Comparison of ENCODE assay signal across 2 cellular contexts in the genomic region with DNA sequence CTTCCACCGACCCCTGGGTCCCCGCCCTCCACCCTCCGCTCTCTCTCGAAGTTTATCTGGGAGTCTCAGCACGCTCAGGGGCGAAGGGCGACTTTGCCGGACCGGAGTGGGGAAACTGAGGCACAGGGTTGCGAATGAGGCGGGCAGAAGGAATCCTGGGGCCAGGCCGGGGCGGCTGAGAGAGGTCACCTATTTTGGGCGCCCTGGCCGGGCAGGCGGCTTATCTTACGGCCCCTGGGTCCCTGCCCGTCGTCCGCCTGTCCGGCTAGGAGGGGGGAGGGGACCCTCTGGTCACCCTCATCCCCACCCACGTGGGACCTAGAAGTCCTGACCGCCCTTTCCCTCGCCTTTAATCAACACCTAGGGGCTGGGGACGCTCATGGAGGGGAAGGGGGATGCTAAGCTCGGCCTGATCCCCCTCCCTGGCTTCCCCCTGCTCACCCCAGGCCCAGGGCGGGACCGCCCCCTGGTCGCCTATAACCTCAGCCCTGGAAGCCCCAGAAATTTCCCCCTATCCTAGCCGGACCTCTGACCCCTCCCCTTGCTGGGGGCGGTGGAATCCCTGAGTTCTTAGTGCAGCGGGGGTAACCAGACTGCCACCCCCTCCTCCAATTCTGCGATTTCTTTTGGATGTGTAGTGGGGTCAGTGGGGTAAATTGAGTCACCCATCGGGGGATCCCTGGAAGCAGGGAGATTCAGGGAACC.
TF ChIP-seq lines count a peak whose summit lies in the region.

No MANE protein-coding gene starts in this region.

TF ChIP-seq in HEK293, 187 proteins besides CTCF, POLR2A, EP300 and RAD21 (continues in another document):
- TF ChIP-seq ZBTB48 (tag by site-specific recombination; IDR thresholded peaks at IDR 0.05) (0 out of 2 replicates have a peak, but pooled peaks have one; percentile 50), ZNF621 (tag by site-specific recombination; IDR thresholded peaks at IDR 0.05) (no peak), PRDM1 (tag by site-specific recombination; IDR thresholded peaks at IDR 0.05) (no peak), ZBTB1 (tag by site-specific recombination; IDR thresholded peaks at IDR 0.05) (no peak), ZNF658 (tag by site-specific recombination; IDR thresholded peaks at IDR 0.05) (no peak), HOXA7 (CRISPR knock-in tag; IDR thresholded peaks at IDR 0.05; ENCODE audit: borderline replicate concordance) (no peak), ZNF776 (tag by site-specific recombination; IDR thresholded peaks at IDR 0.05; ENCODE audit: borderline replicate concordance) (no peak), ZBTB8A (tag by site-specific recombination; IDR thresholded peaks at IDR 0.05) (peak; percentile 38), SP7 (tag by site-specific recombination; IDR thresholded peaks at IDR 0.05) (no peak), ZNF571 (tag by site-specific recombination; IDR thresholded peaks at IDR 0.05) (no peak), ZNF214 (tag by site-specific recombination; IDR thresholded peaks at IDR 0.05; ENCODE audit: borderline replicate concordance) (no peak), KLF8 (tag by site-specific recombination; IDR thresholded peaks at IDR 0.05) (0 out of 2 replicates have a peak, but pooled peaks have one; percentile 27), KLF16 (tag by site-specific recombination; IDR thresholded peaks at IDR 0.05) (no peak), ZNF335 (tag by site-specific recombination; conservative IDR thresholded peaks at IDR 0.05) (peak; percentile 58), ZEB2 (tag by site-specific recombination; IDR thresholded peaks at IDR 0.05) (no peak), ZNF654 (tag by site-specific recombination; IDR thresholded peaks at IDR 0.05; ENCODE audit: low read depth) (no peak), ZXDB (tag by site-specific recombination; IDR thresholded peaks at IDR 0.05) (peak; percentile 32; the same call in 1 of the 2 replicates), MYNN (tag by site-specific recombination; IDR thresholded peaks at IDR 0.05; ENCODE audit: borderline replicate concordance) (no peak), ZNF521 (tag by site-specific recombination; IDR thresholded peaks at IDR 0.05) (no peak), ZNF560 (tag by site-specific recombination; IDR thresholded peaks at IDR 0.05; ENCODE audit: borderline replicate concordance) (no peak), ZNF677 (tag by site-specific recombination; IDR thresholded peaks at IDR 0.05) (no peak), ZNF624 (tag by site-specific recombination; IDR thresholded peaks at IDR 0.05) (no peak), ZNF561 (tag by site-specific recombination; IDR thresholded peaks at IDR 0.05; ENCODE audit: borderline replicate concordance) (no peak), ZNF174 (tag by site-specific recombination; IDR thresholded peaks at IDR 0.05) (no peak)
- TF ChIP-seq, protein P1, sequence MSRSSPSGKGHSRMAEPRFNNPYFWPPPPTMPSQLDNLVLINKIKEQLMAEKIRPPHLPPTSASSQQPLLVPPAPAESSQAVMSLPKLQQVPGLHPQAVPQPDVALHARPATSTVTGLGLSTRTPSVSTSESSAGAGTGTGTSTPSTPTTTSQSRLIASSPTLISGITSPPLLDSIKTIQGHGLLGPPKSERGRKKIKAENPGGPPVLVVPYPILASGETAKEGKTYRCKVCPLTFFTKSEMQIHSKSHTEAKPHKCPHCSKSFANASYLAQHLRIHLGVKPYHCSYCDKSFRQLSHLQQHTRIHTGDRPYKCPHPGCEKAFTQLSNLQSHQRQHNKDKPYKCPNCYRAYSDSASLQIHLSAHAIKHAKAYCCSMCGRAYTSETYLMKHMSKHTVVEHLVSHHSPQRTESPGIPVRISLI (tag by site-specific recombination; IDR thresholded peaks at IDR 0.05): no peak
- TF ChIP-seq, protein P2, sequence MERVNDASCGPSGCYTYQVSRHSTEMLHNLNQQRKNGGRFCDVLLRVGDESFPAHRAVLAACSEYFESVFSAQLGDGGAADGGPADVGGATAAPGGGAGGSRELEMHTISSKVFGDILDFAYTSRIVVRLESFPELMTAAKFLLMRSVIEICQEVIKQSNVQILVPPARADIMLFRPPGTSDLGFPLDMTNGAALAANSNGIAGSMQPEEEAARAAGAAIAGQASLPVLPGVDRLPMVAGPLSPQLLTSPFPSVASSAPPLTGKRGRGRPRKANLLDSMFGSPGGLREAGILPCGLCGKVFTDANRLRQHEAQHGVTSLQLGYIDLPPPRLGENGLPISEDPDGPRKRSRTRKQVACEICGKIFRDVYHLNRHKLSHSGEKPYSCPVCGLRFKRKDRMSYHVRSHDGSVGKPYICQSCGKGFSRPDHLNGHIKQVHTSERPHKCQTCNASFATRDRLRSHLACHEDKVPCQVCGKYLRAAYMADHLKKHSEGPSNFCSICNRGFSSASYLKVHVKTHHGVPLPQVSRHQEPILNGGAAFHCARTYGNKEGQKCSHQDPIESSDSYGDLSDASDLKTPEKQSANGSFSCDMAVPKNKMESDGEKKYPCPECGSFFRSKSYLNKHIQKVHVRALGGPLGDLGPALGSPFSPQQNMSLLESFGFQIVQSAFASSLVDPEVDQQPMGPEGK (tag by site-specific recombination; IDR thresholded peaks at IDR 0.05): 0 out of 2 replicates have a peak, but pooled peaks have one; percentile 29
- TF ChIP-seq, protein P3, sequence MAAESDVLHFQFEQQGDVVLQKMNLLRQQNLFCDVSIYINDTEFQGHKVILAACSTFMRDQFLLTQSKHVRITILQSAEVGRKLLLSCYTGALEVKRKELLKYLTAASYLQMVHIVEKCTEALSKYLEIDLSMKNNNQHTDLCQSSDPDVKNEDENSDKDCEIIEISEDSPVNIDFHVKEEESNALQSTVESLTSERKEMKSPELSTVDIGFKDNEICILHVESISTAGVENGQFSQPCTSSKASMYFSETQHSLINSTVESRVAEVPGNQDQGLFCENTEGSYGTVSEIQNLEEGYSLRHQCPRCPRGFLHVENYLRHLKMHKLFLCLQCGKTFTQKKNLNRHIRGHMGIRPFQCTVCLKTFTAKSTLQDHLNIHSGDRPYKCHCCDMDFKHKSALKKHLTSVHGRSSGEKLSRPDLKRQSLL (tag by site-specific recombination; IDR thresholded peaks at IDR 0.05): no peak
- TF ChIP-seq, protein P4, sequence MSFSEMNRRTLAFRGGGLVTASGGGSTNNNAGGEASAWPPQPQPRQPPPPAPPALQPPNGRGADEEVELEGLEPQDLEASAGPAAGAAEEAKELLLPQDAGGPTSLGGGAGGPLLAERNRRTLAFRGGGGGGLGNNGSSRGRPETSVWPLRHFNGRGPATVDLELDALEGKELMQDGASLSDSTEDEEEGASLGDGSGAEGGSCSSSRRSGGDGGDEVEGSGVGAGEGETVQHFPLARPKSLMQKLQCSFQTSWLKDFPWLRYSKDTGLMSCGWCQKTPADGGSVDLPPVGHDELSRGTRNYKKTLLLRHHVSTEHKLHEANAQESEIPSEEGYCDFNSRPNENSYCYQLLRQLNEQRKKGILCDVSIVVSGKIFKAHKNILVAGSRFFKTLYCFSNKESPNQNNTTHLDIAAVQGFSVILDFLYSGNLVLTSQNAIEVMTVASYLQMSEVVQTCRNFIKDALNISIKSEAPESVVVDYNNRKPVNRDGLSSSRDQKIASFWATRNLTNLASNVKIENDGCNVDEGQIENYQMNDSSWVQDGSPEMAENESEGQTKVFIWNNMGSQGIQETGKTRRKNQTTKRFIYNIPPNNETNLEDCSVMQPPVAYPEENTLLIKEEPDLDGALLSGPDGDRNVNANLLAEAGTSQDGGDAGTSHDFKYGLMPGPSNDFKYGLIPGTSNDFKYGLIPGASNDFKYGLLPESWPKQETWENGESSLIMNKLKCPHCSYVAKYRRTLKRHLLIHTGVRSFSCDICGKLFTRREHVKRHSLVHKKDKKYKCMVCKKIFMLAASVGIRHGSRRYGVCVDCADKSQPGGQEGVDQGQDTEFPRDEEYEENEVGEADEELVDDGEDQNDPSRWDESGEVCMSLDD (tag by site-specific recombination; IDR thresholded peaks at IDR 0.05): peak; percentile 16; the same call in 1 of the 2 replicates

TF ChIP-seq in HepG2, 621 proteins besides CTCF, POLR2A, EP300 and RAD21 (continues in another document):
- 0 out of 2 replicates have a peak, but pooled peaks have one; percentile 33 for TF ChIP-seq MTF2 (CRISPR knock-in tag; IDR thresholded peaks at IDR 0.05; ENCODE audit: borderline replicate concordance)
- TF ChIP-seq, protein P5, sequence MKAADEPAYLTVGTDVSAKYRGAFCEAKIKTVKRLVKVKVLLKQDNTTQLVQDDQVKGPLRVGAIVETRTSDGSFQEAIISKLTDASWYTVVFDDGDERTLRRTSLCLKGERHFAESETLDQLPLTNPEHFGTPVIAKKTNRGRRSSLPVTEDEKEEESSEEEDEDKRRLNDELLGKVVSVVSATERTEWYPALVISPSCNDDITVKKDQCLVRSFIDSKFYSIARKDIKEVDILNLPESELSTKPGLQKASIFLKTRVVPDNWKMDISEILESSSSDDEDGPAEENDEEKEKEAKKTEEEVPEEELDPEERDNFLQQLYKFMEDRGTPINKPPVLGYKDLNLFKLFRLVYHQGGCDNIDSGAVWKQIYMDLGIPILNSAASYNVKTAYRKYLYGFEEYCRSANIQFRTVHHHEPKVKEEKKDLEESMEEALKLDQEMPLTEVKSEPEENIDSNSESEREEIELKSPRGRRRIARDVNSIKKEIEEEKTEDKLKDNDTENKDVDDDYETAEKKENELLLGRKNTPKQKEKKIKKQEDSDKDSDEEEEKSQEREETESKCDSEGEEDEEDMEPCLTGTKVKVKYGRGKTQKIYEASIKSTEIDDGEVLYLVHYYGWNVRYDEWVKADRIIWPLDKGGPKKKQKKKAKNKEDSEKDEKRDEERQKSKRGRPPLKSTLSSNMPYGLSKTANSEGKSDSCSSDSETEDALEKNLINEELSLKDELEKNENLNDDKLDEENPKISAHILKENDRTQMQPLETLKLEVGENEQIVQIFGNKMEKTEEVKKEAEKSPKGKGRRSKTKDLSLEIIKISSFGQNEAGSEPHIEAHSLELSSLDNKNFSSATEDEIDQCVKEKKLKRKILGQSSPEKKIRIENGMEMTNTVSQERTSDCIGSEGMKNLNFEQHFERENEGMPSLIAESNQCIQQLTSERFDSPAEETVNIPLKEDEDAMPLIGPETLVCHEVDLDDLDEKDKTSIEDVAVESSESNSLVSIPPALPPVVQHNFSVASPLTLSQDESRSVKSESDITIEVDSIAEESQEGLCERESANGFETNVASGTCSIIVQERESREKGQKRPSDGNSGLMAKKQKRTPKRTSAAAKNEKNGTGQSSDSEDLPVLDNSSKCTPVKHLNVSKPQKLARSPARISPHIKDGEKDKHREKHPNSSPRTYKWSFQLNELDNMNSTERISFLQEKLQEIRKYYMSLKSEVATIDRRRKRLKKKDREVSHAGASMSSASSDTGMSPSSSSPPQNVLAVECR (CRISPR knock-in tag; IDR thresholded peaks at IDR 0.05; ENCODE audit: borderline replicate concordance): peak; percentile 4; the same call in 1 of the 2 replicates
- TF ChIP-seq ZNF558 (CRISPR knock-in tag; IDR thresholded peaks at IDR 0.05; ENCODE audit: borderline replicate concordance): no peak
- no peak for TF ChIP-seq ZNF354B (CRISPR knock-in tag; IDR thresholded peaks at IDR 0.05)
- TF ChIP-seq THYN1 (CRISPR knock-in tag; IDR thresholded peaks at IDR 0.05; ENCODE audit: borderline replicate concordance, low read depth): no peak
- TF ChIP-seq, protein P6, sequence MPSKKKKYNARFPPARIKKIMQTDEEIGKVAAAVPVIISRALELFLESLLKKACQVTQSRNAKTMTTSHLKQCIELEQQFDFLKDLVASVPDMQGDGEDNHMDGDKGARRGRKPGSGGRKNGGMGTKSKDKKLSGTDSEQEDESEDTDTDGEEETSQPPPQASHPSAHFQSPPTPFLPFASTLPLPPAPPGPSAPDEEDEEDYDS (CRISPR knock-in tag; IDR thresholded peaks at IDR 0.05): no peak
- TF ChIP-seq, protein P7, sequence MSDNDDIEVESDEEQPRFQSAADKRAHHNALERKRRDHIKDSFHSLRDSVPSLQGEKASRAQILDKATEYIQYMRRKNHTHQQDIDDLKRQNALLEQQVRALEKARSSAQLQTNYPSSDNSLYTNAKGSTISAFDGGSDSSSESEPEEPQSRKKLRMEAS (IDR thresholded peaks at IDR 0.05): peak; percentile 35; the same call in 1 of the 2 replicates
- TF ChIP-seq GTF2F1 (IDR thresholded peaks at IDR 0.05; ENCODE audit: low read length): no peak
- TF ChIP-seq PITX1 (CRISPR knock-in tag; IDR thresholded peaks at IDR 0.05): no peak
- no peak for TF ChIP-seq ARNT (IDR thresholded peaks at IDR 0.05)
- no peak for TF ChIP-seq GZF1 (CRISPR knock-in tag; IDR thresholded peaks at IDR 0.05)
- TF ChIP-seq, protein P8, sequence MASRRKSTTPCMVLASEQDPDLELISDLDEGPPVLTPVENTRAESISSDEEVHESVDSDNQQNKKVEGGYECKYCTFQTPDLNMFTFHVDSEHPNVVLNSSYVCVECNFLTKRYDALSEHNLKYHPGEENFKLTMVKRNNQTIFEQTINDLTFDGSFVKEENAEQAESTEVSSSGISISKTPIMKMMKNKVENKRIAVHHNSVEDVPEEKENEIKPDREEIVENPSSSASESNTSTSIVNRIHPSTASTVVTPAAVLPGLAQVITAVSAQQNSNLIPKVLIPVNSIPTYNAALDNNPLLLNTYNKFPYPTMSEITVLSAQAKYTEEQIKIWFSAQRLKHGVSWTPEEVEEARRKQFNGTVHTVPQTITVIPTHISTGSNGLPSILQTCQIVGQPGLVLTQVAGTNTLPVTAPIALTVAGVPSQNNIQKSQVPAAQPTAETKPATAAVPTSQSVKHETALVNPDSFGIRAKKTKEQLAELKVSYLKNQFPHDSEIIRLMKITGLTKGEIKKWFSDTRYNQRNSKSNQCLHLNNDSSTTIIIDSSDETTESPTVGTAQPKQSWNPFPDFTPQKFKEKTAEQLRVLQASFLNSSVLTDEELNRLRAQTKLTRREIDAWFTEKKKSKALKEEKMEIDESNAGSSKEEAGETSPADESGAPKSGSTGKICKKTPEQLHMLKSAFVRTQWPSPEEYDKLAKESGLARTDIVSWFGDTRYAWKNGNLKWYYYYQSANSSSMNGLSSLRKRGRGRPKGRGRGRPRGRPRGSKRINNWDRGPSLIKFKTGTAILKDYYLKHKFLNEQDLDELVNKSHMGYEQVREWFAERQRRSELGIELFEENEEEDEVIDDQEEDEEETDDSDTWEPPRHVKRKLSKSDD (CRISPR knock-in tag; IDR thresholded peaks at IDR 0.05; ENCODE audit: low read depth): no peak
- TF ChIP-seq ZNF234 (CRISPR knock-in tag; conservative IDR thresholded peaks at IDR 0.05): no peak
- TF ChIP-seq CEBPB (IDR thresholded peaks at IDR 0.05; ENCODE audit: borderline replicate concordance, low read depth, low read length): no peak
- TF ChIP-seq ZC3H13 (CRISPR knock-in tag; IDR thresholded peaks at IDR 0.05): no peak
- TF ChIP-seq ZNF557 (CRISPR knock-in tag; IDR thresholded peaks at IDR 0.05): no peak
- no peak for TF ChIP-seq RNF2 (conservative IDR thresholded peaks at IDR 0.05; ENCODE audit: low read depth)
- no peak for TF ChIP-seq RFX5 (IDR thresholded peaks at IDR 0.05; ENCODE audit: low read depth, low read length)
- no peak for TF ChIP-seq ARID2 (CRISPR knock-in tag; IDR thresholded peaks at IDR 0.05; ENCODE audit: borderline replicate concordance)
- TF ChIP-seq NCOA1 (CRISPR knock-in tag; IDR thresholded peaks at IDR 0.05): 0 out of 2 replicates have a peak, but pooled peaks have one; percentile 65
- TF ChIP-seq, protein P9, sequence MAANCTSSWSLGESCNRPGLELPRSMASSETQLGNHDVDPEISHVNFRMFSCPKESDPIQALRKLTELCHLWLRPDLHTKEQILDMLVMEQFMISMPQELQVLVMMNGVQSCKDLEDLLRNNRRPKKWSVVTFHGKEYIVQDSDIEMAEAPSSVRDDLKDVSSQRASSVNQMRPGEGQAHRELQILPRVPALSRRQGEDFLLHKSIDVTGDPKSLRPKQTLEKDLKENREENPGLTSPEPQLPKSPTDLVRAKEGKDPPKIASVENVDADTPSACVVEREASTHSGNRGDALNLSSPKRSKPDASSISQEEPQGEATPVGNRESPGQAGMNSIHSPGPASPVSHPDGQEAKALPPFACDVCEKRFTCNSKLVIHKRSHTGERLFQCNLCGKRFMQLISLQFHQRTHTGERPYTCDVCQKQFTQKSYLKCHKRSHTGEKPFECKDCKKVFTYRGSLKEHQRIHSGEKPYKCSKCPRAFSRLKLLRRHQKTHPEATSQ (CRISPR knock-in tag; IDR thresholded peaks at IDR 0.05; ENCODE audit: borderline replicate concordance): no peak
- TF ChIP-seq ZNF253 (CRISPR knock-in tag; IDR thresholded peaks at IDR 0.05; ENCODE audit: borderline replicate concordance): no peak
- no peak; the same call in 1 of the 2 replicates for TF ChIP-seq ZNF333 (CRISPR knock-in tag; IDR thresholded peaks at IDR 0.05; ENCODE audit: borderline replicate concordance)
- TF ChIP-seq ZSCAN20 (CRISPR knock-in tag; IDR thresholded peaks at IDR 0.05; ENCODE audit: borderline replicate concordance): no peak
